28 cellular contexts compared by ENCODE assay signal in genomic region chr1:201359031-201359872, GRCh38. TPM values are rescaled to one million over a fixed set of nuclear protein-coding genes. Genes with fewer than 3 reads are reported as not detected.
DNase-seq lines count a peak whose midpoint lies in the region; ATAC-seq, FAIRE-seq and TF ChIP-seq lines count a peak whose summit lies in the region.
"Had no signal": no experiment of that assay in that cellular context is flagged by ENCODE, and none has a peak within 500 bp of the region (broad histone marks: within the 10 kb centered on the region; RNA-seq: fewer than 3 reads in every experiment).

No MANE protein-coding gene starts in this region.

- H3K36me3 ChIP-seq in kidney (ENCODE audit: control insufficient read depth in 1 of 2, insufficient read depth in 2 of 2, low read length in 2 of 2), result no peaks in the 10 kb centered on the region
- no peaks in the 10 kb centered on the region for H3K36me3 ChIP-seq in gastrocnemius medialis
- H3K36me3 ChIP-seq: adrenal gland had no signal

- intact Hi-C loops in Right ventricle myocardium inferior (cut with DNase I), result no loop called here
- intact Hi-C loops in left cardiac atrium (cut with DNase I), result no loop called here
- intact Hi-C loops in kidney (cut with DNase I), result no loop called here
- intact Hi-C loops in gastrocnemius medialis (cut with DNase I; ENCODE audit: low total_unique reads), result no loop called here

- POLR2A ChIA-PET in WTC11 (lab: Charles Lee), result no interaction called here

- no peak overlapping the region for H3K9ac ChIP-seq in kidney (ENCODE audit: low read length in 2 of 2)

- H3K9me3 ChIP-seq in kidney (ENCODE audit: control insufficient read depth in 1 of 2, low read length in 2 of 2), result no peaks in the 10 kb centered on the region
- H3K9me3 ChIP-seq in gastrocnemius medialis, result no peaks in the 10 kb centered on the region
- H3K9me3 ChIP-seq: adrenal gland, body of pancreas, testis had no signal

- in situ Hi-C loops in gastrocnemius medialis (cut with MboI; ENCODE audit: low sequenced_read_pairs in 4 of 4), result loop anchor here (10.0 to 25.0 kb wide), 2 partner anchors 94 to 97 kb away; no protein-coding TSS in a partner anchor

- TF ChIP-seq CTCF in WTC11 (IDR thresholded peaks at IDR 0.05) (no peak), kidney (IDR thresholded peaks at IDR 0.05; ENCODE audit: borderline replicate concordance, extremely low read depth, insufficient read depth) (no peak), gastrocnemius medialis (IDR thresholded peaks at IDR 0.05 in 4 of 5, conservative IDR thresholded peaks at IDR 0.05 in 1 of 5) (no peak)

- peak overlapping the region; percentile 51; the same call in 1 of the 2 replicates for H3K27ac Mint-ChIP-seq in WTC11
- H3K27ac Mint-ChIP-seq: activated CD8-positive, alpha-beta T cell treated with anti-CD3 and anti-CD28 coated beads, Interleukin-2, amount 10 ng/mL, durations not matched to agents 7 days and 5 days; activated naive CD4-positive, alpha-beta T cell treated with anti-CD3 and anti-CD28 coated beads, Interleukin-2, amount 10 ng/mL, durations not matched to agents 7 days and 5 days; CD4-positive, alpha-beta memory T cell; HFFc6; natural killer cell; T-helper 2 cell treated with Interferon-gamma antibody and Interleukin-4, amounts not matched to agents 5 μg/mL and 100 μg/mL, for 36 hours had no signal

- H3K36me3 Mint-ChIP-seq in WTC11, result no peaks in the 10 kb centered on the region
- H3K36me3 Mint-ChIP-seq: activated naive CD4-positive, alpha-beta T cell treated with anti-CD3 and anti-CD28 coated beads, Interleukin-2, amount 10 ng/mL, durations not matched to agents 7 days and 5 days; CD4-positive, alpha-beta memory T cell; natural killer cell had no signal

- no peak for TF ChIP-seq POLR2A in gastrocnemius medialis (IDR thresholded peaks at IDR 0.05)

- CTCF ChIA-PET in WTC11 (lab: Charles Lee), result interaction anchor here (1.0 to 7.5 kb wide), 12 partner anchors 12 to 136 kb away, joined by 3 to 175 read pairs (median 7); partner anchors contain the start of gene TNNT2

- H3K27me3 Mint-ChIP-seq in WTC11 (ENCODE audit: low read depth), result peaks cover 3% of the 10 kb centered on the region; the same call in 1 of the 2 replicates

- FAIRE-seq in kidney (lab: Jason Lieb, UNC), result no peak
- FAIRE-seq: A204.1, islet of Langerhans had no signal

- ATAC-seq in Right ventricle myocardium inferior (no peak), left cardiac atrium (no peak), WTC11 (peak; percentile 46), gastrocnemius medialis (no peak), HG02840 (IDR thresholded peaks at IDR 0.05; ENCODE audit: low FRiP score, unreplicated experiment) (no peak)
- ATAC-seq: activated CD8-positive, alpha-beta T cell treated with anti-CD3 and anti-CD28 coated beads, Interleukin-2, amount 10 ng/mL, durations not matched to agents 7 days and 5 days; body of pancreas; natural killer cell had no signal

- H3K27me3 ChIP-seq in gastrocnemius medialis, result no peaks in the 10 kb centered on the region
- H3K27me3 ChIP-seq: adrenal gland, body of pancreas, testis had no signal

- peak; percentile 15 for DNase-seq in Right ventricle myocardium inferior (ENCODE audit: missing footprints)
- no peak for DNase-seq in left cardiac atrium
- no peak for DNase-seq in WTC11 (ENCODE audit: low spot score)
- DNase-seq in kidney, result peak; percentile 37
- DNase-seq in gastrocnemius medialis, result no peak
- no peak for DNase-seq in LoVo (ENCODE audit: low spot score)
- no peak for DNase-seq in stimulated activated naive CD4-positive, alpha-beta T cell (lab: John Stamatoyannopoulos, UW)
- DNase-seq: activated CD8-positive, alpha-beta T cell treated with anti-CD3 and anti-CD28 coated beads, Interleukin-2, amount 10 ng/mL, durations not matched to agents 7 days and 5 days; activated naive CD4-positive, alpha-beta T cell treated with anti-CD3 and anti-CD28 coated beads, Interleukin-2, amount 10 ng/mL, durations not matched to agents 7 days and 5 days; adrenal gland; AML-193; CD4-positive, alpha-beta memory T cell; cerebellar nuclear complex; Kasumi-1; natural killer cell; NCI-H2171; NCI-H524; PC-9; stimulated activated naive CD4-positive, alpha-beta T cell treated with Interleukin-2 at 50 U/mL for 16 hours; testis had no signal

- H3K4me1 Mint-ChIP-seq in WTC11, result peaks cover 18% of the 10 kb centered on the region
- H3K4me1 Mint-ChIP-seq: activated naive CD4-positive, alpha-beta T cell treated with anti-CD3 and anti-CD28 coated beads, Interleukin-2, amount 10 ng/mL, durations not matched to agents 7 days and 5 days; CD4-positive, alpha-beta memory T cell; natural killer cell had no signal

- no peaks in the 10 kb centered on the region for H3K9me3 Mint-ChIP-seq in WTC11
- H3K9me3 Mint-ChIP-seq: activated naive CD4-positive, alpha-beta T cell treated with anti-CD3 and anti-CD28 coated beads, Interleukin-2, amount 10 ng/mL, durations not matched to agents 7 days and 5 days; CD4-positive, alpha-beta memory T cell; HFFc6; natural killer cell; T-helper 2 cell treated with Interferon-gamma antibody and Interleukin-4, amounts not matched to agents 5 μg/mL and 100 μg/mL, for 36 hours had no signal

- H3K4me3 Mint-ChIP-seq in WTC11, result no peak overlapping the region
- H3K4me3 Mint-ChIP-seq: activated CD8-positive, alpha-beta T cell treated with anti-CD3 and anti-CD28 coated beads, Interleukin-2, amount 10 ng/mL, durations not matched to agents 7 days and 5 days; activated naive CD4-positive, alpha-beta T cell treated with anti-CD3 and anti-CD28 coated beads, Interleukin-2, amount 10 ng/mL, durations not matched to agents 7 days and 5 days; CD4-positive, alpha-beta memory T cell; HFFc6; natural killer cell; T-helper 2 cell treated with Interferon-gamma antibody and Interleukin-4, amounts not matched to agents 5 μg/mL and 100 μg/mL, for 36 hours had no signal

- H3K4me1 ChIP-seq in kidney (ENCODE audit: control insufficient read depth in 1 of 2, insufficient read depth in 1 of 2, low read depth in 1 of 2, low read length in 2 of 2) (peaks cover 0 to 3% of the 10 kb centered on the region in 2 donors), gastrocnemius medialis (peaks cover 0 to 4% of the 10 kb centered on the region in 2 donors)
- H3K4me1 ChIP-seq: adrenal gland, body of pancreas, testis had no signal

- H3K4me3 ChIP-seq in kidney (ENCODE audit: low read length in 2 of 2), result no peak overlapping the region
- no peak overlapping the region for H3K4me3 ChIP-seq in gastrocnemius medialis
- H3K4me3 ChIP-seq: adrenal gland, body of pancreas, dorsolateral prefrontal cortex, PC-9, testis had no signal

- no peak overlapping the region for H3K27ac ChIP-seq in kidney (ENCODE audit: low read depth in 2 of 2, low read length in 2 of 2)
- peak overlapping the region; percentile 33 to 69 (median 46) for H3K27ac ChIP-seq in gastrocnemius medialis
- H3K27ac ChIP-seq: adrenal gland, body of pancreas, dorsolateral prefrontal cortex, PC-9, testis had no signal

TF ChIP-seq in WTC11, 78 proteins besides CTCF, POLR2A, EP300 and RAD21:
- TF ChIP-seq CBFB (CRISPR knock-in tag; IDR thresholded peaks at IDR 0.05; ENCODE audit: low read depth), result no peak
- no peak for TF ChIP-seq IRF1 (CRISPR knock-in tag; IDR thresholded peaks at IDR 0.05)
- no peak for TF ChIP-seq NR1H2 (CRISPR knock-in tag; IDR thresholded peaks at IDR 0.05)
- no peak for TF ChIP-seq NFE2L1 (CRISPR knock-in tag; IDR thresholded peaks at IDR 0.05)
- TF ChIP-seq ZNF423 (CRISPR knock-in tag; IDR thresholded peaks at IDR 0.05), result no peak
- no peak for TF ChIP-seq JUN (CRISPR knock-in tag; IDR thresholded peaks at IDR 0.05)
- no peak for TF ChIP-seq NR3C1 (CRISPR knock-in tag; conservative IDR thresholded peaks at IDR 0.05; ENCODE audit: low read depth)
- no peak for TF ChIP-seq ATF6 (CRISPR knock-in tag; IDR thresholded peaks at IDR 0.05)
- TF ChIP-seq E2F5 (CRISPR knock-in tag; IDR thresholded peaks at IDR 0.05), result no peak

RNA-seq across cellular contexts. Expression of gene TNNT2, which starts 18.2 kb away (rescaled TPM):
- total RNA-seq in Right ventricle myocardium inferior (9,445 TPM), left cardiac atrium (1,000 to 10,000 TPM; 4,860 to 5,317 TPM), WTC11 (2021) (6.1 to 10.1 TPM (median 7.9 TPM) in 3 replicates), kidney (2.1 TPM), gastrocnemius medialis (10 to 100 TPM in 1 of 4 donors, 1 to 10 TPM in 1, under 1 TPM in 1, not detected in 1; 0.39 to 14.8 (median 6.7) TPM)
- polyA plus RNA-seq in kidney (ENCODE audit: insufficient read depth, low read depth, low replicate concordance), result 117 TPM
- total RNA-seq: activated CD8-positive, alpha-beta T cell treated with anti-CD3 and anti-CD28 coated beads, Interleukin-2, amount 10 ng/mL, durations not matched to agents 7 days and 5 days; CD4-positive, alpha-beta memory T cell; Daoy; HFFc6; natural killer cell had no signal
- polyA plus RNA-seq: CD4-positive, alpha-beta memory T cell had no signal

RNA-seq across cellular contexts. Expression of gene LAD1, which starts 39.9 kb away (rescaled TPM):
- total RNA-seq in Right ventricle myocardium inferior, result 2.4 TPM
- 1 to 10 TPM; 1.3 to 1.4 TPM for total RNA-seq in left cardiac atrium
- total RNA-seq in WTC11 (2021), result 14.5 to 15.6 TPM (median 14.9 TPM) in 3 replicates
- total RNA-seq in kidney, result 72.6 TPM
- polyA plus RNA-seq in kidney (ENCODE audit: insufficient read depth, low read depth, low replicate concordance), result 70.7 TPM
- 1 to 10 TPM in 2 of 4 donors, under 1 TPM in 2; 0.25 to 6.2 (median 0.92) TPM for total RNA-seq in gastrocnemius medialis
- total RNA-seq: activated CD8-positive, alpha-beta T cell treated with anti-CD3 and anti-CD28 coated beads, Interleukin-2, amount 10 ng/mL, durations not matched to agents 7 days and 5 days; HFFc6 had no signal
- polyA plus RNA-seq: CD4-positive, alpha-beta memory T cell had no signal

Comparison
In these comparisons a context has a peak if more than half of its experiments do, and no peak if none do; other contexts are left out.
1. DNase-seq: peak in Right ventricle myocardium inferior (single experiment) and kidney (single experiment); none in left cardiac atrium (single experiment), WTC11 (single experiment), gastrocnemius medialis (0 of 2), LoVo (single experiment) and stimulated activated naive CD4-positive, alpha-beta T cell (0 of 6).
2. H3K27ac ChIP-seq: peak in gastrocnemius medialis (4 of 4); none in kidney (0 of 2).
3. RNA of gene TNNT2, which starts 18.2 kb away (total RNA-seq): 9,445 TPM in Right ventricle myocardium inferior (single experiment) and 4,860 to 5,317 TPM in left cardiac atrium; 0.39 to 14.8 TPM in gastrocnemius medialis, 6.1 to 10.1 TPM in WTC11 and 2.1 TPM in kidney (single experiment); every median in the first group is over 100 times any median in the second.